22 cellular contexts compared by ENCODE assay signal in genomic region chr3:128686465-128686864, GRCh38. TPM values are rescaled to one million over a fixed set of nuclear protein-coding genes. Genes with fewer than 3 reads are reported as not detected.
DNase-seq lines count a peak whose midpoint lies in the region; ATAC-seq, FAIRE-seq and TF ChIP-seq lines count a peak whose summit lies in the region.
"Had no signal": no experiment of that assay in that cellular context is flagged by ENCODE, and none has a peak within 500 bp of the region (broad histone marks: within the 10 kb centered on the region; RNA-seq: fewer than 3 reads in every experiment).

No MANE protein-coding gene starts in this region.

- H3K4me3 ChIP-seq in HepG2 (replicated peaks in 1 of 3; ENCODE audit: insufficient read depth in 1 of 3, low read depth in 2 of 3, low read length in 3 of 3) (no peak overlapping the region), right lobe of liver (no peak overlapping the region), mucosa of descending colon (no peak overlapping the region)
- H3K4me3 ChIP-seq: GM23248 had no signal

- H3K4me1 ChIP-seq in HepG2 (ENCODE audit: insufficient read depth, low read length) (peaks cover 24% of the 10 kb centered on the region), right lobe of liver (no peaks in the 10 kb centered on the region), mucosa of descending colon (ENCODE audit: low read depth) (no peaks in the 10 kb centered on the region)

- in situ Hi-C loops in HepG2 (cut with HindIII; ENCODE audit: extremely low pct_ligation_motif_present, low pct_unique_long_range_greater_than_20kb) = no loop called here

- no peak overlapping the region for H3K27ac ChIP-seq in HepG2 (ENCODE audit: extremely low read length, insufficient read depth, low read length)
- no peak overlapping the region for H3K27ac ChIP-seq in right lobe of liver
- H3K27ac ChIP-seq: 22Rv1, GM23248 had no signal

- TF ChIP-seq POLR2A in HepG2 (IDR thresholded peaks at IDR 0.05; ENCODE audit: insufficient read depth in 1 of 2, low read depth in 2 of 2, low read length in 2 of 2) = no peak
- no peak for TF ChIP-seq POLR2A in right lobe of liver (IDR thresholded peaks at IDR 0.05)

- FAIRE-seq in HepG2 (lab: Jason Lieb, UNC) = no peak
- FAIRE-seq: A204.1, G401.6, GM12892, H1 had no signal

- no peak overlapping the region for H3K4me3 Mint-ChIP-seq in dendritic cell treated with granulocyte-macrophage colony-stimulating factor and Interleukin-4, amounts not matched to agents 40 ng/mL and 50 ng/mL, for 4 days
- H3K4me3 Mint-ChIP-seq: B cell; CD4-positive, alpha-beta memory T cell had no signal

- 38% methylated on average over 8 of the region's 8 CpGs for WGBS in HepG2 (ENCODE audit: low lambda C conversion rate)
- 81% methylated on average over 8 of the region's 8 CpGs for WGBS in right lobe of liver (ENCODE audit: insufficient coverage, low coverage, low lambda C conversion rate, missing lambda C conversion rate)

- no TSS peak for BruUV-seq in HepG2 (replicated peaks; lab: Mats Ljungman, UMichigan)

- H3K9me3 ChIP-seq in HepG2 (ENCODE audit: low read length) (no peaks in the 10 kb centered on the region), right lobe of liver (no peaks in the 10 kb centered on the region), mucosa of descending colon (no peaks in the 10 kb centered on the region)

- intact Hi-C loops in HepG2 (cut with micrococcal nuclease; ENCODE audit: unreplicated experiment) = no loop called here
- intact Hi-C loops in right lobe of liver (cut with DNase I) = no loop called here
- intact Hi-C loops in dendritic cell treated with granulocyte-macrophage colony-stimulating factor and Interleukin-4, amounts not matched to agents 40 ng/mL and 50 ng/mL, for 4 days (cut with micrococcal nuclease) = no loop called here
- intact Hi-C loops in mucosa of descending colon (cut with DNase I, micrococcal nuclease) = no loop called here

- TF ChIP-seq EP300 in HepG2 (IDR thresholded peaks at IDR 0.05; ENCODE audit: low read depth in 2 of 2, low read length in 2 of 2) (no peak), HepG2 (CRISPR knock-in tag; IDR thresholded peaks at IDR 0.05; ENCODE audit: borderline replicate concordance) (no peak)

- no peak overlapping the region for H3K4me2 ChIP-seq in HepG2 (ENCODE audit: low read depth, low read length)

- TF ChIP-seq RAD21 in HepG2 (CRISPR knock-in tag; IDR thresholded peaks at IDR 0.05) = no peak

- H3K36me3 ChIP-seq in HepG2 (replicated peaks in 1 of 2; ENCODE audit: control insufficient read depth in 1 of 2, insufficient read depth in 2 of 2, low read length in 2 of 2) (no peaks in the 10 kb centered on the region), right lobe of liver (no peaks in the 10 kb centered on the region), mucosa of descending colon (ENCODE audit: low read depth) (no peaks in the 10 kb centered on the region)

- H3K9me3 Mint-ChIP-seq in dendritic cell treated with granulocyte-macrophage colony-stimulating factor and Interleukin-4, amounts not matched to agents 40 ng/mL and 50 ng/mL, for 4 days = no peaks in the 10 kb centered on the region

- no peak for ATAC-seq in HepG2
- no peak for ATAC-seq in right lobe of liver
- peak; percentile 10 for ATAC-seq in mucosa of descending colon

- POLR2A ChIA-PET in HepG2 (lab: Yijun Ruan, JAX) = no interaction called here

- H3K79me2 ChIP-seq in HepG2 (ENCODE audit: insufficient read depth, low read length) = no peaks in the 10 kb centered on the region

- H3K4me1 Mint-ChIP-seq in dendritic cell treated with granulocyte-macrophage colony-stimulating factor and Interleukin-4, amounts not matched to agents 40 ng/mL and 50 ng/mL, for 4 days (ENCODE audit: low read depth) = peaks cover 53% of the 10 kb centered on the region

- TF ChIP-seq CTCF in HepG2 (CRISPR knock-in tag; IDR thresholded peaks at IDR 0.05) (no peak), right lobe of liver (IDR thresholded peaks at IDR 0.05) (no peak), mucosa of descending colon (IDR thresholded peaks at IDR 0.05) (no peak)

- no peak overlapping the region for H2AFZ ChIP-seq in HepG2 (ENCODE audit: low read length)
- H2AFZ ChIP-seq: GM23248 had no signal

- no peaks in the 10 kb centered on the region for H3K36me3 Mint-ChIP-seq in dendritic cell treated with granulocyte-macrophage colony-stimulating factor and Interleukin-4, amounts not matched to agents 40 ng/mL and 50 ng/mL, for 4 days (ENCODE audit: low read depth)
- H3K36me3 Mint-ChIP-seq: CD4-positive, alpha-beta memory T cell had no signal

- CTCF ChIA-PET in HepG2 (lab: Yijun Ruan, JAX; ENCODE audit: low intra/inter-chr PET ratio, low total read pairs) = no interaction called here

- H4K20me1 ChIP-seq in HepG2 (ENCODE audit: insufficient read depth, low read length) = no peaks in the 10 kb centered on the region

- H3K27me3 ChIP-seq in HepG2 (ENCODE audit: control insufficient read depth in 1 of 2, insufficient read depth in 2 of 2, low read length in 2 of 2) (no peaks in the 10 kb centered on the region), right lobe of liver (no peaks in the 10 kb centered on the region)

- no peak for DNase-seq in HepG2 (ENCODE audit: low spot score)
- no peak for DNase-seq in right lobe of liver
- DNase-seq in mucosa of descending colon = peak in 1 of 3 donors; percentile 34
- DNase-seq in SW480 (ENCODE audit: low spot score) = no peak
- DNase-seq in putamen (ENCODE audit: low spot score) = no peak
- DNase-seq in activated CD4-positive, CD25-positive, alpha-beta regulatory T cell treated with anti-CD3 and anti-CD28 coated beads, Interleukin-2, amount 50 U/mL, for 72 hours = no peak
- DNase-seq in NCI-H2171 treated with DMSO at 0.1 percent for 48 hours (lab: John Stamatoyannopoulos, UW) = no peak
- DNase-seq: C1 segment of cervical spinal cord; CD4-positive, alpha-beta memory T cell; COR-L47; DMS153; DND-41; GM23248; H7; HCEC 1CT had no signal

- H3K27ac Mint-ChIP-seq in dendritic cell treated with granulocyte-macrophage colony-stimulating factor and Interleukin-4, amounts not matched to agents 40 ng/mL and 50 ng/mL, for 4 days = peak overlapping the region; percentile 83
- H3K27ac Mint-ChIP-seq: B cell had no signal

- no peaks in the 10 kb centered on the region for H3K27me3 Mint-ChIP-seq in dendritic cell treated with granulocyte-macrophage colony-stimulating factor and Interleukin-4, amounts not matched to agents 40 ng/mL and 50 ng/mL, for 4 days
- H3K27me3 Mint-ChIP-seq: B cell; CD4-positive, alpha-beta memory T cell had no signal

- no peak overlapping the region for H3K9ac ChIP-seq in HepG2 (ENCODE audit: insufficient read depth, low read depth, low read length)
- H3K9ac ChIP-seq: GM23248 had no signal

RNA-seq across cellular contexts. Expression of gene RPN1, which starts 35.8 kb away (rescaled TPM):
- 158 and 342 TPM in 2 replicates for total RNA-seq in HepG2 (2016; rRNA removed; fragmentation: Illumina TruSeq; extraction: Trizol)
- 95.2 and 99.3 TPM in 2 replicates for total RNA-seq in HepG2 (2016; cell fraction: cytosol; rRNA removed; fragmentation: Illumina TruSeq; extraction: Trizol; ENCODE audit: low read depth)
- 156 and 336 TPM in 2 replicates for total RNA-seq in HepG2 (2016; cell fraction: insoluble cytoplasmic fraction; rRNA removed; fragmentation: Illumina TruSeq; extraction: Trizol)
- 158 and 173 TPM in 2 replicates for total RNA-seq in HepG2 (2016; cell fraction: membrane; rRNA removed; fragmentation: Illumina TruSeq; extraction: Trizol)
- 246 and 283 TPM in 2 replicates for total RNA-seq in HepG2 (2016; cell fraction: nucleus; rRNA removed; fragmentation: Illumina TruSeq; extraction: Trizol)
- polyA plus RNA-seq in HepG2 (2011; rRNA removed) = 243 and 290 TPM in 2 replicates
- polyA plus RNA-seq in HepG2 (2011; cell fraction: cytosol; rRNA removed) = 241 and 251 TPM in 2 replicates
- 102 and 103 TPM in 2 replicates for polyA plus RNA-seq in HepG2 (2011; cell fraction: nucleus; rRNA removed)
- polyA plus RNA-seq in HepG2 (2012) = 136 and 184 TPM in 2 replicates
- polyA plus RNA-seq in HepG2 (2016; cell fraction: cytosol; fragmentation: Illumina TruSeq; extraction: Trizol; ENCODE audit: low read depth) = 84.9 and 88.7 TPM in 2 replicates
- polyA plus RNA-seq in HepG2 (2016; cell fraction: insoluble cytoplasmic fraction; fragmentation: Illumina TruSeq; extraction: Trizol; ENCODE audit: low read depth) = 124 and 131 TPM in 2 replicates
- polyA plus RNA-seq in HepG2 (2016; cell fraction: membrane; fragmentation: Illumina TruSeq; extraction: Trizol; ENCODE audit: low read depth) = 106 and 122 TPM in 2 replicates
- polyA plus RNA-seq in HepG2 (2016; cell fraction: nucleus; fragmentation: Illumina TruSeq; extraction: Trizol; ENCODE audit: insufficient read depth, low read depth) = 289 and 294 TPM in 2 replicates
- polyA minus RNA-seq in HepG2 (2011; rRNA and poly(A)+ RNA removed; ENCODE audit: low replicate concordance) = 467 and 766 TPM in 2 replicates
- polyA minus RNA-seq in HepG2 (2011; cell fraction: cytosol; rRNA and poly(A)+ RNA removed) = 220 and 227 TPM in 2 replicates
- polyA minus RNA-seq in HepG2 (2011; cell fraction: nucleus; rRNA and poly(A)+ RNA removed) = 116 and 127 TPM in 2 replicates
- total RNA-seq in right lobe of liver = 100 to 1,000 TPM in 5 of 6 experiments, 10 to 100 TPM in 1; 94.4 to 244 (median 190) TPM
- total RNA-seq in mucosa of descending colon = 100 to 1,000 TPM; 130 to 219 (median 166) TPM

RNA-seq across cellular contexts. Expression of gene RAB7A, which starts 39.5 kb away (rescaled TPM):
- 26.5 and 49.0 TPM in 2 replicates for total RNA-seq in HepG2 (2016; rRNA removed; fragmentation: Illumina TruSeq; extraction: Trizol)
- total RNA-seq in HepG2 (2016; cell fraction: cytosol; rRNA removed; fragmentation: Illumina TruSeq; extraction: Trizol; ENCODE audit: low read depth) = 38.7 and 41.1 TPM in 2 replicates
- total RNA-seq in HepG2 (2016; cell fraction: insoluble cytoplasmic fraction; rRNA removed; fragmentation: Illumina TruSeq; extraction: Trizol) = 28.3 and 46.8 TPM in 2 replicates
- 17.9 and 21.7 TPM in 2 replicates for total RNA-seq in HepG2 (2016; cell fraction: membrane; rRNA removed; fragmentation: Illumina TruSeq; extraction: Trizol)
- total RNA-seq in HepG2 (2016; cell fraction: nucleus; rRNA removed; fragmentation: Illumina TruSeq; extraction: Trizol) = 23.4 and 24.9 TPM in 2 replicates
- polyA plus RNA-seq in HepG2 (2011; rRNA removed) = 151 and 182 TPM in 2 replicates
- 150 and 192 TPM in 2 replicates for polyA plus RNA-seq in HepG2 (2011; cell fraction: cytosol; rRNA removed)
- polyA plus RNA-seq in HepG2 (2011; cell fraction: nucleus; rRNA removed) = 22.3 and 35.1 TPM in 2 replicates
- 113 and 143 TPM in 2 replicates for polyA plus RNA-seq in HepG2 (2012)
- polyA plus RNA-seq in HepG2 (2016; cell fraction: cytosol; fragmentation: Illumina TruSeq; extraction: Trizol; ENCODE audit: low read depth) = 9.2 and 10.5 TPM in 2 replicates
- polyA plus RNA-seq in HepG2 (2016; cell fraction: insoluble cytoplasmic fraction; fragmentation: Illumina TruSeq; extraction: Trizol; ENCODE audit: low read depth) = 212 and 261 TPM in 2 replicates
- 28.1 and 31.8 TPM in 2 replicates for polyA plus RNA-seq in HepG2 (2016; cell fraction: membrane; fragmentation: Illumina TruSeq; extraction: Trizol; ENCODE audit: low read depth)
- 82.8 and 96.0 TPM in 2 replicates for polyA plus RNA-seq in HepG2 (2016; cell fraction: nucleus; fragmentation: Illumina TruSeq; extraction: Trizol; ENCODE audit: insufficient read depth, low read depth)
- polyA minus RNA-seq in HepG2 (2011; rRNA and poly(A)+ RNA removed; ENCODE audit: low replicate concordance) = 149 and 160 TPM in 2 replicates
- 58.7 and 72.0 TPM in 2 replicates for polyA minus RNA-seq in HepG2 (2011; cell fraction: cytosol; rRNA and poly(A)+ RNA removed)
- polyA minus RNA-seq in HepG2 (2011; cell fraction: nucleus; rRNA and poly(A)+ RNA removed) = 34.9 and 44.1 TPM in 2 replicates
- total RNA-seq in right lobe of liver = 100 to 1,000 TPM in 4 of 6 experiments, 10 to 100 TPM in 2; 84.0 to 145 (median 119) TPM
- total RNA-seq in mucosa of descending colon = 100 to 1,000 TPM; 237 to 302 (median 265) TPM
